ENCODE assay signal across 15 cellular contexts in the genomic region with DNA sequence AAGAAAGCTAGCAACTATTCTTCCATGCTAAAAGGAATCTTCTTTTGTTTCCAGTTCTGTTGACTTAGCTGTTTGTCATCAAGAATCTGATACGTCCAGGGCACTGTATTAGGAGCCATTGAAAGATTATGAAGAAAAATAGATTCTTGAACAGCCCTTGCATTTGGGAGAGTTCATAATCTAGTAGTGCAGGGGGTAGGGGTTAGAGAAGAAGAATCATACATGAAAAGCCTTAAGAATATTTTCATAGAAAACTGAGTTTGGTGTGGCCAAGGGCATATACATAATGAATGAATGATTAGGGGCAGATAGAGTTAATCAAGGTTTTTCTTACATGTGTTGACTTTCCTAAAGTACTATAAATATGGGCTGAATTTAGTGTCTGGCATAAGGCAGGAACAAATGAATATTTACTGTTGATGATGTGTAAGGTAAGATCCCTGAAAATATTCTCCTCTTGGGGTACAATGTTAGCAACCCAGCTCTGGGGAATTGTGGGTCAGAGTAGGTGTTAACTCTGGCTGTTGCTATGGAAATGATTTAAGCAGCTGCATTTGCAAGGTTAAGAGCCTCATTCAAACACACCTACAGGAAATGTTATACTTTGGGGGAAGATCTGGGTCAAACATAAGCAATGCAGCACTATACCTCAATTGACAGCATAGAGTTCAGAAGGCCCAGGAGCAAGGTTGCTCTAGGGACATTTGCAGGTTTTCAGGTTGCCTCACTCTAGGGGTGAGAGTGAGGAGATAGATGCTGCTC.
"Had no signal": no experiment of that assay in that cellular context is flagged by ENCODE, and none has a peak within 500 bp of the region (broad histone marks: within the 10 kb centered on the region; RNA-seq: fewer than 3 reads in every experiment).

No MANE protein-coding gene starts in this region.

- H3K9me3 ChIP-seq: gastrocnemius medialis, left lung had no signal

- H3K4me1 ChIP-seq: ascending aorta had no signal

- DNase-seq: activated CD4-positive, alpha-beta T cell treated with anti-CD3 and anti-CD28 coated beads for 48 hours; activated CD8-positive, alpha-beta memory T cell treated with anti-CD3 and anti-CD28 coated beads, Interleukin-2, amount 50 U/mL, for 48 hours; activated CD8-positive, alpha-beta T cell treated with anti-CD3 and anti-CD28 coated beads, Interleukin-2, amount 10 ng/mL, durations not matched to agents 7 days and 5 days; activated naive CD4-positive, alpha-beta T cell; effector CD8-positive, alpha-beta T cell; gastrocnemius medialis; islet precursor cell; left lung; stimulated activated CD4-positive, alpha-beta T cell treated with anti-CD3 and anti-CD28 coated beads, Interleukin-2, amount 100 ng/mL, for 48 hours; stimulated activated naive CD4-positive, alpha-beta T cell treated with Interleukin-2 at 50 U/mL for 16 hours had no signal

- H3K36me3 ChIP-seq: ascending aorta, gastrocnemius medialis, left lung had no signal

- H3K27ac Mint-ChIP-seq: activated CD8-positive, alpha-beta T cell treated with anti-CD3 and anti-CD28 coated beads, Interleukin-2, amount 10 ng/mL, durations not matched to agents 7 days and 5 days; activated T-helper 1 cell treated with anti-CD3 and anti-CD28 coated beads, Interleukin-12 subunit alpha, Interleukin-12 subunit beta, Interleukin-2, Interleukin-4 antibody, amounts not matched to agents 30 ng/mL and 10 ng/mL and 1 ng/mL, durations not matched to agents 14 hours and 24 hours and 36 hours; memory B cell; natural killer cell treated with Interleukin-12 subunit alpha and Interleukin-12 subunit beta and Interleukin-15 and Interleukin-18, amount 100 ng/mL, for 72 hours had no signal

- H3K27me3 Mint-ChIP-seq: natural killer cell treated with Interleukin-12 subunit alpha and Interleukin-12 subunit beta and Interleukin-15 and Interleukin-18, amount 100 ng/mL, for 72 hours had no signal

- H3K27me3 ChIP-seq: ascending aorta, gastrocnemius medialis, left lung had no signal

- H3K4me3 Mint-ChIP-seq: activated CD8-positive, alpha-beta T cell treated with anti-CD3 and anti-CD28 coated beads, Interleukin-2, amount 10 ng/mL, durations not matched to agents 7 days and 5 days; activated T-helper 1 cell treated with anti-CD3 and anti-CD28 coated beads, Interleukin-12 subunit alpha, Interleukin-12 subunit beta, Interleukin-2, Interleukin-4 antibody, amounts not matched to agents 30 ng/mL and 10 ng/mL and 1 ng/mL, durations not matched to agents 14 hours and 24 hours and 36 hours; memory B cell; natural killer cell treated with Interleukin-12 subunit alpha and Interleukin-12 subunit beta and Interleukin-15 and Interleukin-18, amount 100 ng/mL, for 72 hours had no signal

- H3K9me3 Mint-ChIP-seq: activated T-helper 1 cell treated with anti-CD3 and anti-CD28 coated beads, Interleukin-12 subunit alpha, Interleukin-12 subunit beta, Interleukin-2, Interleukin-4 antibody, amounts not matched to agents 30 ng/mL and 10 ng/mL and 1 ng/mL, durations not matched to agents 14 hours and 24 hours and 36 hours; memory B cell; natural killer cell treated with Interleukin-12 subunit alpha and Interleukin-12 subunit beta and Interleukin-15 and Interleukin-18, amount 100 ng/mL, for 72 hours had no signal

- H3K27ac ChIP-seq: ascending aorta, coronary artery, gastrocnemius medialis, left lung had no signal

- H3K4me3 ChIP-seq: ascending aorta, coronary artery, gastrocnemius medialis, left lung had no signal

- ATAC-seq: activated CD8-positive, alpha-beta T cell treated with anti-CD3 and anti-CD28 coated beads, Interleukin-2, amount 10 ng/mL, durations not matched to agents 7 days and 5 days; gastrocnemius medialis; left lung; natural killer cell treated with Interleukin-12 subunit alpha and Interleukin-12 subunit beta and Interleukin-15 and Interleukin-18, amount 100 ng/mL, for 72 hours had no signal

- H3K4me1 Mint-ChIP-seq: memory B cell had no signal

- H3K36me3 Mint-ChIP-seq: memory B cell; natural killer cell treated with Interleukin-12 subunit alpha and Interleukin-12 subunit beta and Interleukin-15 and Interleukin-18, amount 100 ng/mL, for 72 hours had no signal
